16 cellular contexts compared by ENCODE assay signal in the genomic region with DNA sequence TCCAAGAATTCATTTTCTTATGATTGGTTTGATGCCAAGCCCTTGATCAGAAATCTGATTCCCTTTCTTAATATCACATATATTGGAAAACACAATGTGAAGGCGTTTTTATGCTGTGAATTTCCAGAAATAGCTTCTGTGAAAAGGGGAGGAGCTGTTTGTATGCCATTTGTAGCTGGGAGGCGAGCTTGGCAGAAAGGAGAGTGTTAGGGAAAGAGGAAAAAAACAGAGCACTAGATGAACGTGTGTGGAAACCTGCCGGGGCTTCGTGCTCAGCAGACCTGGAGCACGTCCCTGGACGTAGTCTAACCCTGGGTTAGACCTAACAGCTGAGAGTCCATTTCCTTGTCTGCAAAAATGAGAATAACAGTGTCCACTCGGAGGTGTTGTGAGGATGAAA. TPM values are rescaled to one million over a fixed set of nuclear protein-coding genes. Genes with fewer than 3 reads are reported as not detected.
"Had no signal": no experiment of that assay in that cellular context is flagged by ENCODE, and none has a peak within 500 bp of the region (broad histone marks: within the 10 kb centered on the region; RNA-seq: fewer than 3 reads in every experiment).

No MANE protein-coding gene starts in this region.

- H3K27ac Mint-ChIP-seq: activated CD4-positive, alpha-beta memory T cell treated with anti-CD3 and anti-CD28 coated beads, Interleukin-2, amount 10 ng/mL, durations not matched to agents 7 days and 5 days; activated CD4-positive, alpha-beta T cell treated with anti-CD3 and anti-CD28 coated beads for 36 hours; activated naive CD8-positive, alpha-beta T cell treated with anti-CD3 and anti-CD28 coated beads, Interleukin-2, amount 10 ng/mL, durations not matched to agents 7 days and 5 days; activated T-cell treated with anti-CD3 and anti-CD28 coated beads, Interleukin-2, amount 50 U/mL, for 72 hours; memory B cell; neural progenitor cell; stimulated activated effector memory CD8-positive, alpha-beta T cell treated with anti-CD3 and anti-CD28 coated beads, Interleukin-12 subunit alpha, Interleukin-12 subunit beta, amount 100 ng/mL, for 72 hours; type B pancreatic cell had no signal

- H3K36me3 ChIP-seq: cardiac muscle cell, esophagus muscularis mucosa, neural progenitor cell, WERI-Rb-1 had no signal

- H3K36me3 Mint-ChIP-seq: activated naive CD8-positive, alpha-beta T cell treated with anti-CD3 and anti-CD28 coated beads, Interleukin-2, amount 10 ng/mL, durations not matched to agents 7 days and 5 days; stimulated activated effector memory CD8-positive, alpha-beta T cell treated with anti-CD3 and anti-CD28 coated beads, Interleukin-12 subunit alpha, Interleukin-12 subunit beta, amount 100 ng/mL, for 72 hours; type B pancreatic cell had no signal

- H3K9me3 Mint-ChIP-seq: activated CD4-positive, alpha-beta memory T cell treated with anti-CD3 and anti-CD28 coated beads, Interleukin-2, amount 10 ng/mL, durations not matched to agents 7 days and 5 days; activated naive CD8-positive, alpha-beta T cell treated with anti-CD3 and anti-CD28 coated beads, Interleukin-2, amount 10 ng/mL, durations not matched to agents 7 days and 5 days; activated T-cell treated with anti-CD3 and anti-CD28 coated beads, Interleukin-2, amount 50 U/mL, for 72 hours; memory B cell; stimulated activated effector memory CD8-positive, alpha-beta T cell treated with anti-CD3 and anti-CD28 coated beads, Interleukin-12 subunit alpha, Interleukin-12 subunit beta, amount 100 ng/mL, for 72 hours; type B pancreatic cell had no signal

- ATAC-seq: activated CD4-positive, alpha-beta T cell treated with anti-CD3 and anti-CD28 coated beads for 36 hours; activated T-cell treated with anti-CD3 and anti-CD28 coated beads, Interleukin-2, amount 50 U/mL, for 72 hours; left lobe of liver; stimulated activated effector memory CD8-positive, alpha-beta T cell treated with anti-CD3 and anti-CD28 coated beads, Interleukin-12 subunit alpha, Interleukin-12 subunit beta, amount 100 ng/mL, for 72 hours had no signal

- H3K4me1 ChIP-seq: parathyroid adenoma had no signal

- H3K27me3 Mint-ChIP-seq: memory B cell had no signal

- H3K4me1 Mint-ChIP-seq: stimulated activated effector memory CD8-positive, alpha-beta T cell treated with anti-CD3 and anti-CD28 coated beads, Interleukin-12 subunit alpha, Interleukin-12 subunit beta, amount 100 ng/mL, for 72 hours had no signal

- H3K4me3 Mint-ChIP-seq: activated CD4-positive, alpha-beta memory T cell treated with anti-CD3 and anti-CD28 coated beads, Interleukin-2, amount 10 ng/mL, durations not matched to agents 7 days and 5 days; activated CD4-positive, alpha-beta T cell treated with anti-CD3 and anti-CD28 coated beads for 36 hours; activated naive CD8-positive, alpha-beta T cell treated with anti-CD3 and anti-CD28 coated beads, Interleukin-2, amount 10 ng/mL, durations not matched to agents 7 days and 5 days; memory B cell; neural progenitor cell; stimulated activated effector memory CD8-positive, alpha-beta T cell treated with anti-CD3 and anti-CD28 coated beads, Interleukin-12 subunit alpha, Interleukin-12 subunit beta, amount 100 ng/mL, for 72 hours had no signal

- H3K27ac ChIP-seq: cardiac muscle cell, esophagus muscularis mucosa, neural progenitor cell, parathyroid adenoma had no signal

- H3K9ac ChIP-seq: neural progenitor cell, parathyroid adenoma had no signal

- H3K4me3 ChIP-seq: cardiac muscle cell, esophagus muscularis mucosa, neural progenitor cell had no signal

- DNase-seq: activated CD4-positive, alpha-beta memory T cell treated with anti-CD3 and anti-CD28 coated beads, Interleukin-2, amount 10 ng/mL, durations not matched to agents 7 days and 5 days; activated CD4-positive, alpha-beta T cell treated with anti-CD3 and anti-CD28 coated beads for 36 hours; activated naive CD8-positive, alpha-beta T cell treated with anti-CD3 and anti-CD28 coated beads, Interleukin-2, amount 10 ng/mL, durations not matched to agents 7 days and 5 days; activated T-cell treated with anti-CD3 and anti-CD28 coated beads, Interleukin-2, amount 50 U/mL, for 72 hours; aorta; small intestine; T1000; WERI-Rb-1 had no signal

- H3K4me2 ChIP-seq: neural progenitor cell had no signal

- H3K27me3 ChIP-seq: cardiac muscle cell, neural progenitor cell had no signal

RNA-seq across cellular contexts. Expression of a gene that starts 3.4 kb away (rescaled TPM):
- total RNA-seq: activated CD4-positive, alpha-beta memory T cell treated with anti-CD3 and anti-CD28 coated beads, Interleukin-2, amount 10 ng/mL, durations not matched to agents 7 days and 5 days; activated CD4-positive, alpha-beta T cell treated with anti-CD3 and anti-CD28 coated beads for 36 hours had no signal
